ENCODE assay signal across 21 cellular contexts in the genomic region with DNA sequence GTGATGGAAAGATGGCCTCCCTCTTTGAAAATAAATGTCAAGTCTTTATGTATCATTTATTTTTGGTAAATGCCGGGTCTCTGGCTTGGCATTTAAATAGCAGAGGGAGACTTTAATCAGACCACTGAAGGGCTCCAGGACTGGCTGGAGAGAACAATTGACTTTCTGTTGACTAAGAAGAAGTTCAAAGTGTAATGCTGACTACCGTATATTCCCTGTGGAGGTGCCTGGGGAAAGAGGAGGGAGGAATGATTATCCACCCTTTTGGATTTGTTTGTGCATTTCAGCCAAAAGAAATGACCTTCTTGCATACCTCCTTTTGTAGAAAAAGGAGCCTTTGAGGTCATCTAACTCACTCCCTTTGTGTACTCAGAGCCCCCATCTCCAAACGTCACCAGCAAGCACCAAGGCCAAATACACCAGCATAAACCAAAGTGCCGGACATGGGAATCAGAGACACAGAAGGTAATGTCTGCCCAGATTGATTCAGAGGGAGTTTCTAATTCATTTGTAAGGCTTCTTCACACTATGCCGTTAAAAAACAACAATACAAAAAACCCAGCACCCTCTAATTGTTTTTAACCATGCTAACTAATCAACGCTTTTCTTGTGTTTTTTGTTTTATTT.
"Had no signal": no experiment of that assay in that cellular context is flagged by ENCODE, and none has a peak within 500 bp of the region (broad histone marks: within the 10 kb centered on the region; RNA-seq: fewer than 3 reads in every experiment).

No MANE protein-coding gene starts in this region.

- H3K9me3 Mint-ChIP-seq: activated T-helper 17 cell treated with anti-CD3 and anti-CD28 coated beads, Interleukin-2, amount 50 U/mL, for 72 hours had no signal

- H3K27ac Mint-ChIP-seq: activated naive CD4-positive, alpha-beta T cell treated with anti-CD3 and anti-CD28 coated beads for 36 hours; activated naive CD8-positive, alpha-beta T cell; activated T-helper 17 cell treated with anti-CD3 and anti-CD28 coated beads, Interleukin-2, amount 50 U/mL, for 72 hours had no signal

- DNase-seq: activated CD4-positive, alpha-beta T cell treated with anti-CD3 and anti-CD28 coated beads for 4 hours; activated gamma-delta T cell; activated naive CD4-positive, alpha-beta T cell treated with anti-CD3 and anti-CD28 coated beads for 36 hours; activated T-cell treated with anti-CD3 and anti-CD28 coated beads for 4 hours; activated T-cell treated with anti-CD3 and anti-CD28 coated beads, Interleukin-2, amount 50 U/mL, for 48 hours; adrenal gland; anterior cingulate cortex; cerebellar nuclear complex; KBM-7; NCI-H1048; NCI-H1694; NCI-H2029 treated with DMSO at 0.1 percent for 48 hours; NCI-H510A; NCI-H526 treated with DMSO at 0.1 percent for 48 hours; PC-9; SHP77 treated with DMSO at 0.1 percent for 48 hours; SK-N-SH; T-helper 1 cell had no signal

- ATAC-seq: activated CD4-positive, CD25-positive, alpha-beta regulatory T cell treated with anti-CD3 and anti-CD28 coated beads, Interleukin-2, amount 50 U/mL, for 24 hours; activated T-helper 17 cell treated with anti-CD3 and anti-CD28 coated beads, Interleukin-2, amount 50 U/mL, for 72 hours had no signal

- H3K4me1 Mint-ChIP-seq: activated T-helper 17 cell treated with anti-CD3 and anti-CD28 coated beads, Interleukin-2, amount 50 U/mL, for 72 hours had no signal

- H3K9me3 ChIP-seq: SK-N-SH had no signal

- H3K36me3 ChIP-seq: adrenal gland had no signal

- H3K4me3 Mint-ChIP-seq: activated naive CD4-positive, alpha-beta T cell treated with anti-CD3 and anti-CD28 coated beads for 36 hours; activated naive CD8-positive, alpha-beta T cell; activated T-helper 17 cell treated with anti-CD3 and anti-CD28 coated beads, Interleukin-2, amount 50 U/mL, for 72 hours had no signal

- H3K27ac ChIP-seq: adrenal gland, PC-9 had no signal
